Comparison of ENCODE assay signal across 1 cellular context in the genomic region with DNA sequence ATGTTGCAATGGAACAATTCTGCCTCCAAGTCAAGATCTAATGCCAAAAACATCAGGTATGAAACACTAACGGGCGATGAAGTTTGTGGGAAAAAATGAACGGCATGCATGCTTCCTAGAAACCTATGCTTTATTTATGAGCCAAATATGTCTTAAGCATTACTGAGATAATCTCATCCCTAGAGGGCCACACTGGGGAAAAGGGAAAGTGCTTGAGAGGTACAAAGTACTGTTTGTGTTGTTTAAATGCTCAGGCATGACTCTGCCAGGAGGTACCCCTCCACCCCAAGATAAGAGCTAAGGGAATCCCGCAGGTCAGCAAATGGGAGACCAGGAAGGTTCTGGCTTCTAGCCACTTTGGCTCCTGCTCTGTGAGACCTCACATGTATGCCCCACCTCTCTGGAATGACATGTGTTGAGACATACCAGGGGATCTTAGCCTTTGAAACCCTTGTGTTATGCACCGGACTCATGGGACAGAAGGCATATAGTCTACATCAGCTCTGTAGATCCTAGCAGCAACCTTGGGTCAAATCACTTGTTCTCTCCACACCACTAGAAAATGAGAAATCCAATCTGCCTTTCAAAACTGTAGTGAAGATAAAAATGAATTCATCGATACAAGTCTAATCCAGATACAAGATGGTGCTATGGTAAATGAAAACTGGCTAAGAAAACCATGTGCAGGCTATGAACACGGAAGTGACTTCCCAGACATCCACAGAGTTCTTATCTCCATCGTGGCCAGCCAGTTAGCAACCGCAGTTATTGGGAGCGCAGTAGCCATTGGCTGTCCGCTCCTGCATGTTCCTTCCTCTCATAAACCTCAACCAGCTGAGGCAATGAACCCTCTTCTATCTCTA.
A peak's percentile ranks its signal among the peaks of the same experiment; 100 is the strongest.
TF ChIP-seq lines count a peak whose summit lies in the region.

No MANE protein-coding gene starts in this region.

TF ChIP-seq in K562, 482 proteins besides CTCF, POLR2A, EP300 and RAD21 (continued from another document):
- TF ChIP-seq, protein P1, sequence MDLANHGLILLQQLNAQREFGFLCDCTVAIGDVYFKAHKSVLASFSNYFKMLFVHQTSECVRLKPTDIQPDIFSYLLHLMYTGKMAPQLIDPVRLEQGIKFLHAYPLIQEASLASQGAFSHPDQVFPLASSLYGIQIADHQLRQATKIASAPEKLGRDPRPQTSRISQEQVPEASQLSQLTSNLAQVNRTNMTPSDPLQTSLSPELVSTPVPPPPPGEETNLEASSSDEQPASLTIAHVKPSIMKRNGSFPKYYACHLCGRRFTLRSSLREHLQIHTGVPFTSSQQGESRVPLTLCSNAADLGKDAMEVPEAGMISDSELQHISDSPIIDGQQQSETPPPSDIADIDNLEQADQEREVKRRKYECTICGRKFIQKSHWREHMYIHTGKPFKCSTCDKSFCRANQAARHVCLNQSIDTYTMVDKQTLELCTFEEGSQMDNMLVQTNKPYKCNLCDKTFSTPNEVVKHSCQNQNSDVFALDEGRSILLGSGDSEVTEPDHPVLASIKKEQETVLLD (IDR thresholded peaks at IDR 0.05), result no peak
- TF ChIP-seq NONO (IDR thresholded peaks at IDR 0.05; ENCODE audit: low read depth in 2 of 2, low read length in 1 of 2) (no peak), ZNF583 (CRISPR knock-in tag; IDR thresholded peaks at IDR 0.05) (0 out of 2 replicates have a peak, but pooled peaks have one; percentile 22), ZNF197 (CRISPR knock-in tag; IDR thresholded peaks at IDR 0.05; ENCODE audit: low read depth) (no peak)
